8 cellular contexts compared by ENCODE assay signal in genomic region chr5:170434953-170435605, GRCh38. TPM values are rescaled to one million over a fixed set of nuclear protein-coding genes. Genes with fewer than 3 reads are reported as not detected.
DNase-seq lines count a peak whose midpoint lies in the region; ATAC-seq and TF ChIP-seq lines count a peak whose summit lies in the region.

No MANE protein-coding gene starts in this region.

- H3K36me3 ChIP-seq in WERI-Rb-1 = no peaks in the 10 kb centered on the region
- H3K36me3 ChIP-seq in kidney epithelial cell (ENCODE audit: control insufficient read depth, insufficient read depth, low read length) = no peaks in the 10 kb centered on the region

- peak; percentile 76 for ATAC-seq in GM21423 (IDR thresholded peaks at IDR 0.05; ENCODE audit: unreplicated experiment)

- peaks cover 3% of the 10 kb centered on the region for H3K9me3 ChIP-seq in WERI-Rb-1 (ENCODE audit: severe bottlenecking)

- H3K4me3 ChIP-seq in WERI-Rb-1 (ENCODE audit: low read depth, low read length) = no peak overlapping the region
- no peak overlapping the region for H3K4me3 ChIP-seq in kidney epithelial cell (ENCODE audit: low read depth, low read length)

- no peak overlapping the region for H3K27ac ChIP-seq in WERI-Rb-1
- no peak overlapping the region for H3K27ac ChIP-seq in caudate nucleus (ENCODE audit: low read depth, low read length)

- TF ChIP-seq CTCF in LNCAP (IDR thresholded peaks at IDR 0.05) (peak; percentile 99), WERI-Rb-1 (IDR thresholded peaks at IDR 0.05; ENCODE audit: low read depth, low read length) (peak; percentile 93), kidney epithelial cell (IDR thresholded peaks at IDR 0.05; ENCODE audit: insufficient read depth, low read length, poor library complexity, severe bottlenecking) (peak; percentile 99)

- peaks cover 89% of the 10 kb centered on the region for H3K27me3 ChIP-seq in WERI-Rb-1 (ENCODE audit: insufficient read depth, low read depth, severe bottlenecking)
- peaks cover 16% of the 10 kb centered on the region for H3K27me3 ChIP-seq in kidney epithelial cell (ENCODE audit: control insufficient read depth, insufficient read depth, low read length)

- DNase-seq in DMS114 treated with DMSO at 0.1 percent for 48 hours (lab: John Stamatoyannopoulos, UW; ENCODE audit: unreplicated experiment) (peak; percentile 48), WERI-Rb-1 (peak; percentile 30), caudate nucleus (lab: John Stamatoyannopoulos, UW) (peak in 56 of 61 donors; percentile 9 to 76 (median 40)), kidney epithelial cell (ENCODE audit: low read depth) (no peak), NCI-H446 treated with DMSO at 0.1 percent for 48 hours (lab: John Stamatoyannopoulos, UW) (no peak)
- DNase-seq in stimulated activated CD4-positive, alpha-beta T cell treated with anti-CD3 and anti-CD28 coated beads, Interleukin-2, amount 100 ng/mL, for 4 hours (ENCODE audit: low read depth) = peak; percentile 32

RNA-seq across cellular contexts. Expression of gene KCNMB1, which starts 45.9 kb away (rescaled TPM):
- total RNA-seq in kidney epithelial cell = 0.04 TPM in 1 of 2 replicates, not detected in the other

Comparison
In these comparisons a context has a peak if more than half of its experiments do, and no peak if none do; other contexts are left out.
1. DNase-seq: peak in DMS114 treated with DMSO at 0.1 percent for 48 hours (single experiment), WERI-Rb-1 (single experiment), caudate nucleus (56 of 61) and stimulated activated CD4-positive, alpha-beta T cell treated with anti-CD3 and anti-CD28 coated beads, Interleukin-2, amount 100 ng/mL, for 4 hours (single experiment); none in kidney epithelial cell (single experiment) and NCI-H446 treated with DMSO at 0.1 percent for 48 hours (single experiment).
2. Peak in every context shown above with its lines, with median percentiles within 50 percentile points of each other: CTCF ChIP-seq.